In the genomic region with DNA sequence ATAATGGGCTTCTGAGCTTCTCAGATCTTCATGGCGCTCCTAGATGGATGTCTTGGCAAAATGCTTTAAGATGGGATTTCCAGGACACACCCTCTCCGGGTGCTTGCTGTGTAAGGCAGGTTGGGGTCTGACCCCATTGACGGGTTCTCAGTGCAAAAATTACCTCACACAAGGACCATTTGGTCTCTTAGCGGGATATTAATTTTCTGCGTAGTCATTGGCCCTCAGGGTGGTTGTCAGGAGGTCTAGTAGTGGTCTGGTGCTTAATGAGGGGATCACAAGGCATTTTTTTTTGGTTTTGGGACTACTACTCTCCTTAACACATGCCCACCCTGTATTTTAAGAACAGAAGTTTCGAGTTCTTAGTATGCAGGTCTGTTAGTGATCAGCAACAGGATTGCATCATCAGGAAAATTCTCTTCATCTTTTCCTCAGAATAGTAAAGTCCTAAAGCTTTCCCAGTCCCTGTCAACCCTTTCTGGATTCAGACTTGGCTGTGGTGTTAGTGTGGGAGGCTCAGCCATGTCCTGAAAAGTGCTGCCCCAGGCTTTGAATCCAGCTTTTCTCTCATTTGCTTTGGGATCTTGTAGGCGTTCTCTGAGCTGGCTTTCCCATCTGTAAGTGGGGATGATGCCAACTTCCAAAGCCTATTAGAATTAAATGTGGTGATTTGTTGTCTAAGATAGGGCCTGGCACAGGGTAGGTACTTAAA, we compare ENCODE assay signal across 8 cellular contexts. TPM values are rescaled to one million over a fixed set of nuclear protein-coding genes. Genes with fewer than 3 reads are reported as not detected.
DNase-seq lines count a peak whose midpoint lies in the region; TF ChIP-seq lines count a peak whose summit lies in the region.

No MANE protein-coding gene starts in this region.

- peak overlapping the region; percentile 28 for H3K9ac ChIP-seq in fibroblast of lung (ENCODE audit: insufficient read depth, low read length)

- WGBS in sigmoid colon, 2 donors, result 70% methylated on average over 7 of the region's 7 CpGs
- 28 to 44% methylated on average over 7 of the region's 7 CpGs for WGBS in lower leg skin, 2 donors

- H3K4me3 ChIP-seq in fibroblast of lung (replicated peaks in 1 of 4; ENCODE audit: control extremely low read depth in 1 of 4, insufficient read depth in 1 of 4, low read depth in 3 of 4, low read length in 4 of 4) (peak overlapping the region; percentile 59 to 87 (median 79)), sigmoid colon (peak overlapping the region; percentile 87 to 94 (median 92)), lower leg skin (ENCODE audit: low read depth, poor library complexity, severe bottlenecking) (no peak overlapping the region)

- H3K27me3 ChIP-seq in fibroblast of lung (ENCODE audit: control insufficient read depth, insufficient read depth, low read length) (no peaks in the 10 kb centered on the region), sigmoid colon (no peaks in the 10 kb centered on the region)

- DNase-seq in GM04504 (ENCODE audit: low read depth), result peak; percentile 41
- peak; percentile 36 for DNase-seq in SK-MEL-5 (ENCODE audit: low read depth, low spot score)
- DNase-seq in fibroblast of lung (ENCODE audit: low read depth in 2 of 2), result peak; percentile 44 to 55
- DNase-seq in sigmoid colon, result no peak
- DNase-seq in NCI-H1930 (lab: John Stamatoyannopoulos, UW), result no peak
- no peak for DNase-seq in stimulated activated CD4-positive, alpha-beta T cell treated with anti-CD3 and anti-CD28 coated beads, Interleukin-4, amount 100 ng/mL, for 4 hours
- no peak for DNase-seq in activated CD4-positive, alpha-beta T cell treated with anti-CD3 and anti-CD28 coated beads, Interleukin-2, amount 50 U/mL, for 1 hour
- DNase-seq in lower leg skin (ENCODE audit: low spot score in 2 of 2), result no peak

- peak overlapping the region; percentile 100 for H3K4me2 ChIP-seq in fibroblast of lung (ENCODE audit: extremely low read depth, insufficient read depth, low read length)

- intact Hi-C loops in sigmoid colon (cut with DNase I), result loop anchor here (2.0 to 10.0 kb wide), 3 partner anchors 34 to 502 kb away; partner anchors contain the start of gene RAI1
- intact Hi-C loops in lower leg skin (cut with DNase I; ENCODE audit: low total_unique reads), result no loop called here

- H3K4me1 ChIP-seq in fibroblast of lung (ENCODE audit: control insufficient read depth, extremely low read depth, insufficient read depth, low read length), result peaks cover 22% of the 10 kb centered on the region
- H3K4me1 ChIP-seq in sigmoid colon, result peaks cover 0 to 82% (median 77%) of the 10 kb centered on the region in 4 donors

- no peak for TF ChIP-seq POLR2A in sigmoid colon (IDR thresholded peaks at IDR 0.05)
- no peak for TF ChIP-seq POLR2A in lower leg skin (IDR thresholded peaks at IDR 0.05)

- H2AFZ ChIP-seq in fibroblast of lung (ENCODE audit: low read length), result no peak overlapping the region

- H3K27ac ChIP-seq in fibroblast of lung (ENCODE audit: insufficient read depth, low read length) (peak overlapping the region; percentile 97), sigmoid colon (peak overlapping the region; percentile 97 to 99 (median 98))

- H4K20me1 ChIP-seq in fibroblast of lung (ENCODE audit: control insufficient read depth, extremely low read depth, insufficient read depth, low read length), result peaks cover 2% of the 10 kb centered on the region

- TF ChIP-seq CTCF in fibroblast of lung (conservative IDR thresholded peaks at IDR 0.05 in 1 of 2, IDR thresholded peaks at IDR 0.05 in 1 of 2; ENCODE audit: low read depth in 1 of 2, low read length in 2 of 2) (no peak), sigmoid colon (IDR thresholded peaks at IDR 0.05) (no peak), lower leg skin (IDR thresholded peaks at IDR 0.05) (no peak)

- peaks cover 74% of the 10 kb centered on the region for H3K79me2 ChIP-seq in fibroblast of lung (ENCODE audit: control insufficient read depth, insufficient read depth, low read length)

- H3K9me3 ChIP-seq in fibroblast of lung (ENCODE audit: control insufficient read depth, insufficient read depth, low read depth, low read length) (no peaks in the 10 kb centered on the region), sigmoid colon (no peaks in the 10 kb centered on the region)

- H3K36me3 ChIP-seq in fibroblast of lung (ENCODE audit: control insufficient read depth, insufficient read depth, low read length) (peaks cover 4% of the 10 kb centered on the region), sigmoid colon (peaks cover 0 to 5% (median 0%) of the 10 kb centered on the region in 4 donors)

- no peak for TF ChIP-seq EP300 in sigmoid colon (IDR thresholded peaks at IDR 0.05)

- in situ Hi-C loops in SK-MEL-5 (cut with HindIII; ENCODE audit: low pct_unique_long_range_greater_than_20kb, low sequenced_read_pairs), result no loop called here

RNA-seq across cellular contexts. Expression of gene ALKBH5, which starts 2.8 kb away (rescaled TPM):
- total RNA-seq in SK-MEL-5 (2014; rRNA removed; shearing (Covaris generic)), result 85.5 and 97.6 TPM in 2 replicates
- 99.1 and 105 TPM in 2 replicates for polyA plus RNA-seq in SK-MEL-5 (2015; cell fraction: cytosol; rRNA removed)
- polyA plus RNA-seq in SK-MEL-5 (2015; cell fraction: nucleus; rRNA removed), result 19.7 and 21.3 TPM in 2 replicates
- total RNA-seq in fibroblast of lung, result 93.7 and 103 TPM in 2 replicates
- 67.7 and 70.3 TPM in 2 replicates for polyA plus RNA-seq in fibroblast of lung
- 42.8 and 48.0 TPM in 2 replicates for polyA plus RNA-seq in fibroblast of lung (2012)
- polyA minus RNA-seq in fibroblast of lung (ENCODE audit: low replicate concordance), result 127 and 143 TPM in 2 replicates
- total RNA-seq in sigmoid colon, result 100 to 1,000 TPM; 100 to 109 (median 104) TPM
- polyA plus RNA-seq in sigmoid colon, result 10 to 100 TPM; 36.6 to 46.7 (median 40.0) TPM
- 10 to 100 TPM; 56.0 to 87.2 (median 76.4) TPM for total RNA-seq in lower leg skin

RNA-seq across cellular contexts. Expression of gene LLGL1, which starts 39.0 kb away (rescaled TPM):
- total RNA-seq in SK-MEL-5 (2014; rRNA removed; shearing (Covaris generic)), result 16.9 and 18.0 TPM in 2 replicates
- polyA plus RNA-seq in SK-MEL-5 (2015; cell fraction: cytosol; rRNA removed), result 49.7 and 66.4 TPM in 2 replicates
- 23.5 and 29.6 TPM in 2 replicates for polyA plus RNA-seq in SK-MEL-5 (2015; cell fraction: nucleus; rRNA removed)
- 25.4 and 32.2 TPM in 2 replicates for total RNA-seq in fibroblast of lung
- 15.1 and 21.1 TPM in 2 replicates for polyA plus RNA-seq in fibroblast of lung
- 19.6 and 25.9 TPM in 2 replicates for polyA plus RNA-seq in fibroblast of lung (2012)
- polyA minus RNA-seq in fibroblast of lung (ENCODE audit: low replicate concordance), result 45.1 and 47.2 TPM in 2 replicates
- 10 to 100 TPM; 16.8 to 25.2 (median 17.2) TPM for total RNA-seq in sigmoid colon
- polyA plus RNA-seq in sigmoid colon, result 10 to 100 TPM in 1 of 3 donors, 1 to 10 TPM in 2; 2.8 to 11.2 (median 4.2) TPM
- total RNA-seq in lower leg skin, result 10 to 100 TPM; 24.5 to 32.7 (median 29.3) TPM

Comparison
In these comparisons a context has a peak if more than half of its experiments do, and no peak if none do; other contexts are left out.
1. DNase-seq: peak in GM04504 (single experiment), SK-MEL-5 (single experiment) and fibroblast of lung (2 of 2); none in sigmoid colon (single experiment), NCI-H1930 (0 of 2), stimulated activated CD4-positive, alpha-beta T cell treated with anti-CD3 and anti-CD28 coated beads, Interleukin-4, amount 100 ng/mL, for 4 hours (0 of 2), activated CD4-positive, alpha-beta T cell treated with anti-CD3 and anti-CD28 coated beads, Interleukin-2, amount 50 U/mL, for 1 hour (single experiment) and lower leg skin (0 of 2).